In the genomic region with DNA sequence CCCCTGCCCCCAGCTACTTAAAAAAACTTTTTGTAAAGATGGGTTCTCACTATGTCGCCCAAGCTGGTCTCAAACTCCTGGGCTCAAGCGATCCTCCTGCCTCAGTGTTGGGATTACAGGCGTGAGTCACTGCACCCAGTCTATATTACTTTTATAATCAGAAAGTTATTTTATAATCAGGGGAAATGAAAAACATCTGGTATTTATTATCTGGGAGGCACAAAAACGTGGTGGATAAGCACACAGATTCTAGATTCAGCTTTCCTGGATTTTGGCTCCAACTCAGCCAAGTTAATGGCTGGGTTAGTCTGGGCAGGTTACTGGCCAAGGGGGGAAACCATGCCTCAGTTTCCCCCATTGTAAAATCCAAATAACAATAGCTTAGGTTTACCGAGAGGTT, we compare ENCODE assay signal across 10 cellular contexts. TPM values are rescaled to one million over a fixed set of nuclear protein-coding genes. Genes with fewer than 3 reads are reported as not detected.
A peak's percentile ranks its signal among the peaks of the same experiment; 100 is the strongest.
DNase-seq lines count a peak whose midpoint lies in the region; ATAC-seq and TF ChIP-seq lines count a peak whose summit lies in the region.
"Had no signal": no experiment of that assay in that cellular context is flagged by ENCODE, and none has a peak within 500 bp of the region (broad histone marks: within the 10 kb centered on the region; RNA-seq: fewer than 3 reads in every experiment).

No MANE protein-coding gene starts in this region.

- no peaks in the 10 kb centered on the region for H3K36me3 Mint-ChIP-seq in T-helper 2 cell treated with Interferon-gamma antibody and Interleukin-4, amounts not matched to agents 5 μg/mL and 100 μg/mL, for 36 hours (ENCODE audit: low read depth)
- H3K36me3 Mint-ChIP-seq in T-helper 17 cell (ENCODE audit: low read depth): no peaks in the 10 kb centered on the region

- H3K27me3 ChIP-seq in hepatocyte: no peaks in the 10 kb centered on the region
- no peaks in the 10 kb centered on the region for H3K27me3 ChIP-seq in stomach

- H3K4me2 ChIP-seq in hepatocyte: peak overlapping the region; percentile 66

- ATAC-seq in T-helper 17 cell (no peak), HG03571 (IDR thresholded peaks at IDR 0.05; ENCODE audit: unreplicated experiment) (no peak)

- H3K4me1 Mint-ChIP-seq in T-helper 2 cell treated with Interferon-gamma antibody and Interleukin-4, amounts not matched to agents 5 μg/mL and 100 μg/mL, for 36 hours (ENCODE audit: low read depth): peaks cover 20% of the 10 kb centered on the region
- H3K4me1 Mint-ChIP-seq in T-helper 17 cell: peaks cover 7% of the 10 kb centered on the region

- no peak for TF ChIP-seq POLR2A in stomach (IDR thresholded peaks at IDR 0.05)

- no peak for DNase-seq in T-helper 2 cell treated with Interferon-gamma antibody and Interleukin-4, amounts not matched to agents 5 μg/mL and 100 μg/mL, for 36 hours (ENCODE audit: low spot score)
- no peak for DNase-seq in T-helper 2 cell
- no peak for DNase-seq in T-helper 17 cell
- DNase-seq in hepatocyte (ENCODE audit: low spot score): no peak
- DNase-seq in stomach: no peak
- no peak for DNase-seq in GM19240 (ENCODE audit: insufficient read length, low spot score)
- no peak for DNase-seq in ecto neural progenitor cell (ENCODE audit: low spot score)
- DNase-seq: NK-92 treated with Interleukin-12 subunit alpha and Interleukin-12 subunit beta, amount 100 ng/mL, for 24 hours had no signal

- no peak for TF ChIP-seq EP300 in stomach (IDR thresholded peaks at IDR 0.05)

- H3K9me2 ChIP-seq in hepatocyte (replicated peaks; ENCODE audit: insufficient read depth): no peaks in the 10 kb centered on the region

- H3K4me3 ChIP-seq in hepatocyte: no peak overlapping the region
- H3K4me3 ChIP-seq in stomach: peak overlapping the region in 3 of 4 donors; percentile 43 to 51 (median 46)

- TF ChIP-seq CTCF in hepatocyte (IDR thresholded peaks at IDR 0.05; ENCODE audit: poor library complexity) (no peak), stomach (IDR thresholded peaks at IDR 0.05) (no peak)

- H3K4me1 ChIP-seq in hepatocyte (ENCODE audit: insufficient read depth): no peaks in the 10 kb centered on the region
- peaks cover 9 to 23% (median 23%) of the 10 kb centered on the region in 4 donors for H3K4me1 ChIP-seq in stomach

- H4K20me1 ChIP-seq in hepatocyte (ENCODE audit: insufficient read depth, poor library complexity, severe bottlenecking): no peaks in the 10 kb centered on the region

- H2AFZ ChIP-seq in hepatocyte: no peak overlapping the region

- no peak overlapping the region for H3K27ac Mint-ChIP-seq in T-helper 2 cell treated with Interferon-gamma antibody and Interleukin-4, amounts not matched to agents 5 μg/mL and 100 μg/mL, for 36 hours
- H3K27ac Mint-ChIP-seq in T-helper 17 cell: no peak overlapping the region

- H3K27me3 Mint-ChIP-seq in T-helper 2 cell treated with Interferon-gamma antibody and Interleukin-4, amounts not matched to agents 5 μg/mL and 100 μg/mL, for 36 hours (ENCODE audit: low read depth): no peaks in the 10 kb centered on the region
- H3K27me3 Mint-ChIP-seq in T-helper 17 cell: no peaks in the 10 kb centered on the region

- no peaks in the 10 kb centered on the region for H3K9me3 Mint-ChIP-seq in T-helper 2 cell treated with Interferon-gamma antibody and Interleukin-4, amounts not matched to agents 5 μg/mL and 100 μg/mL, for 36 hours

- H3K4me3 Mint-ChIP-seq in T-helper 2 cell treated with Interferon-gamma antibody and Interleukin-4, amounts not matched to agents 5 μg/mL and 100 μg/mL, for 36 hours: peak overlapping the region; percentile 48
- peak overlapping the region; percentile 15 for H3K4me3 Mint-ChIP-seq in T-helper 17 cell

- H3K36me3 ChIP-seq in hepatocyte (replicated peaks; ENCODE audit: insufficient read depth, low read depth) (no peaks in the 10 kb centered on the region), stomach (no peaks in the 10 kb centered on the region)

- H3K27ac ChIP-seq in hepatocyte (no peak overlapping the region), stomach (peak overlapping the region in 1 of 5 donors; percentile 36)

- H3K9me3 ChIP-seq in T-helper 17 cell (ENCODE audit: control insufficient read depth, low read length, poor library complexity, severe bottlenecking) (no peaks in the 10 kb centered on the region), hepatocyte (ENCODE audit: low read depth) (no peaks in the 10 kb centered on the region), stomach (no peaks in the 10 kb centered on the region)

- H3K79me2 ChIP-seq in hepatocyte: no peaks in the 10 kb centered on the region

- intact Hi-C loops in stomach (cut with DNase I; ENCODE audit: low total_unique reads): no loop called here

- 47% methylated on average over 5 of the region's 5 CpGs for WGBS in hepatocyte (ENCODE audit: low lambda C conversion rate, missing lambda C conversion rate)
- 25 to 30% (median 26%) methylated on average over 5 of the region's 5 CpGs for WGBS in stomach, 5 donors

RNA-seq across cellular contexts. Expression of a gene that starts 24.7 kb away (rescaled TPM):
- total RNA-seq in T-helper 17 cell (10 to 100 TPM; 13.7 to 27.3 TPM), hepatocyte (47.2 and 48.2 TPM in 2 replicates), stomach (10 to 100 TPM; 15.8 to 84.9 (median 24.6) TPM)
- polyA plus RNA-seq in hepatocyte (44.7 and 66.8 TPM in 2 replicates), stomach (10 to 100 TPM; 49.6 to 88.1 (median 52.3) TPM)

RNA-seq across cellular contexts. Expression of a gene that starts 38.8 kb away (rescaled TPM):
- 1 to 10 TPM in 1 of 2 donors, under 1 TPM in 1; 0.50 to 1.3 TPM for total RNA-seq in T-helper 17 cell
- 0.17 and 0.56 TPM in 2 replicates for total RNA-seq in hepatocyte
- 0.38 and 0.75 TPM in 2 replicates for polyA plus RNA-seq in hepatocyte
- total RNA-seq in stomach: under 1 TPM in 1 of 5 donors, not detected in 4; 0.73 TPM
- polyA plus RNA-seq in stomach: 10 to 100 TPM in 1 of 3 donors, under 1 TPM in 1, not detected in 1; 0.19 to 13.3 TPM
- total RNA-seq: posterior vena cava had no signal

RNA-seq across cellular contexts. Expression of a gene that starts 58.1 kb away (rescaled TPM):
- total RNA-seq in T-helper 17 cell (1 to 10 TPM; 5.7 to 9.5 TPM), hepatocyte (1.3 and 2.8 TPM in 2 replicates), stomach (10 to 100 TPM in 2 of 5 donors, 1 to 10 TPM in 3; 2.3 to 30.7 (median 8.9) TPM)
- polyA plus RNA-seq in hepatocyte (4.3 and 5.8 TPM in 2 replicates), stomach (10 to 100 TPM in 2 of 3 donors, 1 to 10 TPM in 1; 5.0 to 12.9 (median 11.0) TPM)
